In the genomic region with DNA sequence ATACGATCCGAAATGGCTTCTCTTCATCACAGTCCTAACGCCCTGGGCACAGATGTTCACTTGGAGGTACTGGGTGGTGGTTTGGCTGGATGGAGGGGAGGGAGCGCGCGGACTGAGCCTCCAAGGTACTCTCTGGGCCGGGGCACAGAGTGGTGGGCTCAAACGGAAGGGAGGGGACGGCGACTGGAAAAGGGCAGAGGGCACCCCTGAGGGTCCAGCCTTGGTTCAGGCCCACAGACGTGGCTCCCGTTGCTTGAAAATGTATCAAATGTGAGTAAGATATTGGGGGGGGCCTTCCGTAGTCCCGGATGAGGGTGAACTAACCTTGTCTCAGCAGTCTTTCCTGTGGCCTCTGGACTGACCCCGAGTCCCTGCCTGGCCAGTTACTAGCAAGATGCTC, we compare ENCODE assay signal across 9 cellular contexts. TPM values are rescaled to one million over a fixed set of nuclear protein-coding genes. Genes with fewer than 3 reads are reported as not detected.
DNase-seq lines count a peak whose midpoint lies in the region; ATAC-seq, FAIRE-seq and TF ChIP-seq lines count a peak whose summit lies in the region.
"Had no signal": no experiment of that assay in that cellular context is flagged by ENCODE, and none has a peak within 500 bp of the region (broad histone marks: within the 10 kb centered on the region; RNA-seq: fewer than 3 reads in every experiment).

No MANE protein-coding gene starts in this region.

- H4K20me1 ChIP-seq in keratinocyte (ENCODE audit: control insufficient read depth, extremely low read depth, insufficient read depth, low read length), result no peaks in the 10 kb centered on the region

- H3K4me3 ChIP-seq in cardiac muscle cell, result peak overlapping the region; percentile 41
- no peak overlapping the region for H3K4me3 ChIP-seq in keratinocyte (ENCODE audit: control insufficient read depth in 2 of 3, extremely low read depth in 1 of 3, insufficient read depth in 2 of 3, low read depth in 1 of 3, low read length in 3 of 3)
- H3K4me3 ChIP-seq in tibial artery, result peak overlapping the region; percentile 37 to 53

- DNase-seq in cardiac muscle cell (ENCODE audit: low read depth in 1 of 2, low spot score in 1 of 2) (no peak), Right ventricle myocardium superior (no peak), keratinocyte (ENCODE audit: low read depth, low spot score) (no peak), tibial artery (no peak), mucosa of gallbladder (ENCODE audit: low spot score) (no peak), COLO829 (ENCODE audit: low spot score) (no peak)
- no peak for DNase-seq in activated CD8-positive, alpha-beta T cell treated with anti-CD3 and anti-CD28 coated beads, Interleukin-2, amount 10 ng/mL, durations not matched to agents 7 days and 5 days

- H3K27ac ChIP-seq in cardiac muscle cell (no peak overlapping the region), keratinocyte (ENCODE audit: control insufficient read depth, insufficient read depth, low read length) (no peak overlapping the region), tibial artery (no peak overlapping the region)
- H3K27ac ChIP-seq: VCaP had no signal

- H3K9ac ChIP-seq in keratinocyte (ENCODE audit: control insufficient read depth, extremely low read depth, insufficient read depth, low read length), result no peak overlapping the region

- FAIRE-seq in keratinocyte (lab: Jason Lieb, UNC), result no peak

- peaks cover 70% of the 10 kb centered on the region for H3K4me1 Mint-ChIP-seq in activated CD8-positive, alpha-beta T cell treated with anti-CD3 and anti-CD28 coated beads, Interleukin-2, amount 10 ng/mL, durations not matched to agents 7 days and 5 days (ENCODE audit: low read depth)

- peak overlapping the region; percentile 55 for H3K4me2 ChIP-seq in keratinocyte (ENCODE audit: control insufficient read depth, extremely low read depth, insufficient read depth, low read depth, low read length)

- TF ChIP-seq CTCF in cardiac muscle cell (IDR thresholded peaks at IDR 0.05; ENCODE audit: low read depth, low read length), result no peak
- no peak for TF ChIP-seq CTCF in keratinocyte (optimal IDR thresholded peaks at IDR 0.05 in 1 of 3, IDR thresholded peaks at IDR 0.05 in 1 of 3, conservative IDR thresholded peaks at IDR 0.05 in 1 of 3; ENCODE audit: extremely low read depth in 1 of 3, insufficient read depth in 2 of 3, low read length in 3 of 3)
- TF ChIP-seq CTCF in tibial artery (IDR thresholded peaks at IDR 0.05), result no peak

- dilution Hi-C loops in keratinocyte (cut with MboI; ENCODE audit: extremely low pct_ligation_motif_present, low sequenced_read_pairs), result no loop called here

- H3K36me3 Mint-ChIP-seq in activated CD8-positive, alpha-beta T cell treated with anti-CD3 and anti-CD28 coated beads, Interleukin-2, amount 10 ng/mL, durations not matched to agents 7 days and 5 days (ENCODE audit: low read depth), result peaks cover 24% of the 10 kb centered on the region

- no peaks in the 10 kb centered on the region for H3K9me3 ChIP-seq in cardiac muscle cell (ENCODE audit: low read depth)
- no peaks in the 10 kb centered on the region for H3K9me3 ChIP-seq in keratinocyte (ENCODE audit: control insufficient read depth, low read depth, low read length)
- H3K9me3 ChIP-seq in tibial artery, result no peaks in the 10 kb centered on the region

- H3K27me3 ChIP-seq in cardiac muscle cell, result peaks cover 59% of the 10 kb centered on the region
- no peaks in the 10 kb centered on the region for H3K27me3 ChIP-seq in keratinocyte (ENCODE audit: control insufficient read depth, extremely low read depth, insufficient read depth, low read length)
- peaks cover 0 to 20% of the 10 kb centered on the region in 2 donors for H3K27me3 ChIP-seq in tibial artery

- no peaks in the 10 kb centered on the region for H3K9me1 ChIP-seq in keratinocyte (ENCODE audit: control insufficient read depth, extremely low read depth, insufficient read depth, low read length)

- H3K36me3 ChIP-seq in cardiac muscle cell, result no peaks in the 10 kb centered on the region
- H3K36me3 ChIP-seq in keratinocyte (ENCODE audit: control insufficient read depth in 2 of 2, extremely low read depth in 1 of 2, insufficient read depth in 2 of 2, low read length in 2 of 2), result no peaks in the 10 kb centered on the region
- H3K36me3 ChIP-seq in tibial artery, result no peaks in the 10 kb centered on the region

- no peak overlapping the region for H2AFZ ChIP-seq in keratinocyte (ENCODE audit: control insufficient read depth, low read length)

- peak overlapping the region; percentile 95 for H3K27ac Mint-ChIP-seq in activated CD8-positive, alpha-beta T cell treated with anti-CD3 and anti-CD28 coated beads, Interleukin-2, amount 10 ng/mL, durations not matched to agents 7 days and 5 days

- POLR2A ChIA-PET in activated CD8-positive, alpha-beta T cell treated with anti-CD3 and anti-CD28 coated beads, Interleukin-2, amount 10 ng/mL, durations not matched to agents 7 days and 5 days (lab: Charles Lee), result interaction anchor here (0.9 to 1.6 kb wide), 5 partner anchors 9 to 34 kb away, joined by 3 to 9 read pairs (median 7); no protein-coding TSS in a partner anchor

- intact Hi-C loops in Right ventricle myocardium superior (cut with DNase I), result no loop called here
- intact Hi-C loops in tibial artery (cut with DNase I; ENCODE audit: low total_unique reads), result no loop called here

- H3K79me2 ChIP-seq in keratinocyte (ENCODE audit: control insufficient read depth, insufficient read depth, low read length), result no peaks in the 10 kb centered on the region

- no peaks in the 10 kb centered on the region for H3K4me1 ChIP-seq in cardiac muscle cell (ENCODE audit: low read depth)
- no peaks in the 10 kb centered on the region for H3K4me1 ChIP-seq in keratinocyte (ENCODE audit: control insufficient read depth, extremely low read depth, insufficient read depth, low read length)
- peaks cover 0 to 13% (median 11%) of the 10 kb centered on the region in 4 donors for H3K4me1 ChIP-seq in tibial artery

- H3K27me3 Mint-ChIP-seq in activated CD8-positive, alpha-beta T cell treated with anti-CD3 and anti-CD28 coated beads, Interleukin-2, amount 10 ng/mL, durations not matched to agents 7 days and 5 days (ENCODE audit: low read depth), result no peaks in the 10 kb centered on the region

- ATAC-seq in Right ventricle myocardium superior (ENCODE audit: poor library complexity), result no peak
- ATAC-seq in activated CD8-positive, alpha-beta T cell treated with anti-CD3 and anti-CD28 coated beads, Interleukin-2, amount 10 ng/mL, durations not matched to agents 7 days and 5 days, result peak; percentile 13
- ATAC-seq in HG03571 (IDR thresholded peaks at IDR 0.05; ENCODE audit: unreplicated experiment), result no peak

- H3K9me3 Mint-ChIP-seq in activated CD8-positive, alpha-beta T cell treated with anti-CD3 and anti-CD28 coated beads, Interleukin-2, amount 10 ng/mL, durations not matched to agents 7 days and 5 days (ENCODE audit: insufficient read depth), result no peaks in the 10 kb centered on the region

- peak overlapping the region; percentile 89 for H3K4me3 Mint-ChIP-seq in activated CD8-positive, alpha-beta T cell treated with anti-CD3 and anti-CD28 coated beads, Interleukin-2, amount 10 ng/mL, durations not matched to agents 7 days and 5 days

- CTCF ChIA-PET in activated CD8-positive, alpha-beta T cell treated with anti-CD3 and anti-CD28 coated beads, Interleukin-2, amount 10 ng/mL, durations not matched to agents 7 days and 5 days (lab: Charles Lee), result interaction anchor here (1.3 kb wide), 2 partner anchors 13 to 95 kb away, joined by 3 to 5 read pairs; no protein-coding TSS in a partner anchor

RNA-seq across cellular contexts. Expression of a gene that starts 0.5 kb away (rescaled TPM):
- total RNA-seq in cardiac muscle cell (0.04 TPM in 1 of 2 replicates, not detected in the other), Right ventricle myocardium superior (0.54 TPM), mucosa of gallbladder (0.98 TPM)
- polyA plus RNA-seq in cardiac muscle cell (0.12 TPM in 1 of 2 replicates, not detected in the other), keratinocyte (0.63 to 1.0 TPM (median 0.67 TPM) in 3 replicates)
- 10 to 100 TPM; 17.3 to 19.6 TPM for total RNA-seq in activated CD8-positive, alpha-beta T cell treated with anti-CD3 and anti-CD28 coated beads, Interleukin-2, amount 10 ng/mL, durations not matched to agents 7 days and 5 days
- polyA plus RNA-seq in keratinocyte (2011; ENCODE audit: low read depth), result 0.99 TPM
- polyA plus RNA-seq in keratinocyte (2011; cell fraction: cytosol; rRNA removed), result 0.88 and 0.92 TPM in 2 replicates
- 0.53 and 0.99 TPM in 2 replicates for polyA plus RNA-seq in keratinocyte (2011; cell fraction: nucleus; rRNA removed)
- polyA plus RNA-seq in keratinocyte (2012; ENCODE audit: low replicate concordance), result 0.42 and 1.5 TPM in 2 replicates
- 0.82 to 1.3 TPM in 2 of 3 replicates, not detected in the other for polyA minus RNA-seq in keratinocyte
- polyA minus RNA-seq in keratinocyte (2011; cell fraction: cytosol; rRNA and poly(A)+ RNA removed), result 1.3 TPM
- 0.95 and 2.3 TPM in 2 replicates for polyA minus RNA-seq in keratinocyte (2011; cell fraction: nucleus; rRNA and poly(A)+ RNA removed)

Comparison
In these comparisons a context has a peak if more than half of its experiments do, and no peak if none do; other contexts are left out.
1. H3K4me3 ChIP-seq: peak in cardiac muscle cell (single experiment) and tibial artery (2 of 2); none in keratinocyte (0 of 3).